23 cellular contexts compared by ENCODE assay signal in the genomic region with DNA sequence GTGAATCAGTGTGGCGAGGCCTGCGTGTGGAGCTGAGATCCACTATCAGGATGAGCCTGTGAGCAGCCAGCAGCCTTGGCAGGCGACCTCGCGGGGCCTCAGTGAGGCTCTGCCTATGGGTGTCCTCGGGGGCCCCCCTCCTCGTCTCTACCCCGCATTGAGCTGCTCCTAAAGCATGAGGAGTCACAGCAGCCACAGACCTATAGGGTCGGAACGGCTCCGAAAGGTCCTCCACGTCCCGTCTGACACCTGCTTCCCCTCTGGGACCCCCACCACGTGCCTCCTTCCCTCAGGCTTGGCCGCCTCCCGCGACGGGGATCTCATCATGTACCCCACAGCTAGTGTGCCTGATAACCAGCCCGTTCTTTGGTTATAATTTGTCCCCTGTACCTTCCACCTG. TPM values are rescaled to one million over a fixed set of nuclear protein-coding genes. Genes with fewer than 3 reads are reported as not detected.
DNase-seq lines count a peak whose midpoint lies in the region; ATAC-seq, FAIRE-seq and TF ChIP-seq lines count a peak whose summit lies in the region.
"Had no signal": no experiment of that assay in that cellular context is flagged by ENCODE, and none has a peak within 500 bp of the region (broad histone marks: within the 10 kb centered on the region; RNA-seq: fewer than 3 reads in every experiment).

No MANE protein-coding gene starts in this region.

- H3K27me3 ChIP-seq in HepG2 (ENCODE audit: control insufficient read depth in 1 of 2, insufficient read depth in 2 of 2, low read length in 2 of 2) (no peaks in the 10 kb centered on the region), right lobe of liver (no peaks in the 10 kb centered on the region), astrocyte (ENCODE audit: insufficient read depth, low read length) (no peaks in the 10 kb centered on the region), neuronal stem cell (ENCODE audit: control insufficient read depth in 3 of 3, insufficient read depth in 3 of 3, low read depth in 1 of 3, low read length in 3 of 3) (no peaks in the 10 kb centered on the region), suprapubic skin (no peaks in the 10 kb centered on the region)

- H3K23ac ChIP-seq in neuronal stem cell (ENCODE audit: low read depth, low read length, poor library complexity), result peak overlapping the region; percentile 55

- intact Hi-C loops in HepG2 (cut with micrococcal nuclease; ENCODE audit: unreplicated experiment) (no loop called here), right lobe of liver (cut with DNase I) (no loop called here)

- no peaks in the 10 kb centered on the region for H3K9me3 Mint-ChIP-seq in astrocyte (ENCODE audit: unreplicated experiment)
- H3K9me3 Mint-ChIP-seq in stimulated activated naive B cell treated with anti-CD40 and anti-IgM and Interleukin-4, amounts not matched to agents 10 μg/mL and 1 μg/mL and 100 μg/mL, for 72 hours, result no peaks in the 10 kb centered on the region
- H3K9me3 Mint-ChIP-seq in activated T-cell treated with anti-CD3 and anti-CD28 coated beads, Interleukin-2, amount 50 U/mL, for 72 hours, result no peaks in the 10 kb centered on the region
- H3K9me3 Mint-ChIP-seq: CD4-positive, alpha-beta T cell; CD8-positive, alpha-beta T cell had no signal

- H3K18ac ChIP-seq in neuronal stem cell (ENCODE audit: low read length), result no peak overlapping the region

- H2AFZ ChIP-seq in HepG2 (ENCODE audit: low read length), result no peak overlapping the region
- no peak overlapping the region for H2AFZ ChIP-seq in astrocyte (ENCODE audit: low read depth, low read length)
- no peak overlapping the region for H2AFZ ChIP-seq in neuronal stem cell (ENCODE audit: low read length)

- no peak overlapping the region for H3K27ac ChIP-seq in HepG2 (ENCODE audit: extremely low read length, insufficient read depth, low read length)
- no peak overlapping the region for H3K27ac ChIP-seq in right lobe of liver
- no peak overlapping the region for H3K27ac ChIP-seq in astrocyte (ENCODE audit: low read depth, low read length)
- H3K27ac ChIP-seq in neuronal stem cell (replicated peaks; ENCODE audit: low read length), result no peak overlapping the region
- no peak overlapping the region for H3K27ac ChIP-seq in suprapubic skin
- H3K27ac ChIP-seq: 22Rv1, A549, C4-2B had no signal

- H3K4me2 ChIP-seq in HepG2 (ENCODE audit: low read depth, low read length) (no peak overlapping the region), astrocyte (ENCODE audit: low read length) (no peak overlapping the region), neuronal stem cell (ENCODE audit: insufficient read depth, low read length, poor library complexity, severe bottlenecking) (no peak overlapping the region)
- H3K4me2 ChIP-seq: A549 had no signal

- H3K4me1 ChIP-seq in HepG2 (ENCODE audit: insufficient read depth, low read length) (peaks cover 15% of the 10 kb centered on the region), right lobe of liver (no peaks in the 10 kb centered on the region), astrocyte (ENCODE audit: insufficient read depth, low read length) (peaks cover 8% of the 10 kb centered on the region), neuronal stem cell (ENCODE audit: control insufficient read depth in 2 of 2, insufficient read depth in 1 of 2, low read depth in 1 of 2, low read length in 2 of 2) (peaks cover 7 to 11% of the 10 kb centered on the region in 2 donors), suprapubic skin (no peaks in the 10 kb centered on the region)
- H3K4me1 ChIP-seq: A549 had no signal

- no peaks in the 10 kb centered on the region for H3K9me3 ChIP-seq in HepG2 (ENCODE audit: low read length)
- H3K9me3 ChIP-seq in right lobe of liver, result no peaks in the 10 kb centered on the region
- H3K9me3 ChIP-seq in astrocyte (ENCODE audit: insufficient read depth, low read depth, low read length), result no peaks in the 10 kb centered on the region
- no peaks in the 10 kb centered on the region for H3K9me3 ChIP-seq in neuronal stem cell (replicated peaks in 1 of 2; ENCODE audit: control insufficient read depth in 2 of 2, insufficient read depth in 1 of 2, low read depth in 1 of 2, low read length in 2 of 2)
- no peaks in the 10 kb centered on the region for H3K9me3 ChIP-seq in suprapubic skin
- H3K9me3 ChIP-seq: A549, Caco-2 had no signal

- no peak overlapping the region for H3K4ac ChIP-seq in neuronal stem cell (ENCODE audit: low read length)

- no peak for TF ChIP-seq CTCF in HepG2 (CRISPR knock-in tag; IDR thresholded peaks at IDR 0.05)
- no peak for TF ChIP-seq CTCF in right lobe of liver (IDR thresholded peaks at IDR 0.05)
- no peak for TF ChIP-seq CTCF in astrocyte (IDR thresholded peaks at IDR 0.05; ENCODE audit: insufficient read depth, low read depth, low read length)
- no peak for TF ChIP-seq CTCF in suprapubic skin (IDR thresholded peaks at IDR 0.05)

- in situ Hi-C loops in HepG2 (cut with HindIII; ENCODE audit: extremely low pct_ligation_motif_present, low pct_unique_long_range_greater_than_20kb), result no loop called here

- TF ChIP-seq POLR2A in HepG2 (IDR thresholded peaks at IDR 0.05; ENCODE audit: insufficient read depth in 1 of 2, low read depth in 2 of 2, low read length in 2 of 2) (no peak), right lobe of liver (IDR thresholded peaks at IDR 0.05) (no peak), suprapubic skin (IDR thresholded peaks at IDR 0.05) (no peak)

- H3K9ac ChIP-seq in HepG2 (ENCODE audit: insufficient read depth, low read depth, low read length) (no peak overlapping the region), astrocyte (ENCODE audit: low read length) (no peak overlapping the region), neuronal stem cell (ENCODE audit: low read depth, low read length, poor library complexity) (no peak overlapping the region)

- no TSS peak for BruUV-seq in HepG2 (replicated peaks; lab: Mats Ljungman, UMichigan)

- TF ChIP-seq EP300 in HepG2 (IDR thresholded peaks at IDR 0.05; ENCODE audit: low read depth in 2 of 2, low read length in 2 of 2) (no peak), HepG2 (CRISPR knock-in tag; IDR thresholded peaks at IDR 0.05; ENCODE audit: borderline replicate concordance) (no peak), suprapubic skin (IDR thresholded peaks at IDR 0.05) (no peak)

- POLR2A ChIA-PET in HepG2 (lab: Yijun Ruan, JAX), result no interaction called here

- WGBS in HepG2 (ENCODE audit: low lambda C conversion rate), result 94% methylated on average over 19 of the region's 19 CpGs
- 85% methylated on average over 4 of the region's 19 CpGs for WGBS in right lobe of liver (ENCODE audit: insufficient coverage, low coverage, low lambda C conversion rate, missing lambda C conversion rate)
- no CpG with 5 or more reads among the region's 19 CpGs for WGBS in neuronal stem cell (ENCODE audit: extremely low coverage in 2 of 2, insufficient read length in 2 of 2, insufficient replicate concordance in 1 of 2), 2 donors
- WGBS in suprapubic skin, result 86% methylated on average over 18 of the region's 19 CpGs

- no peak overlapping the region for H3K14ac ChIP-seq in neuronal stem cell (ENCODE audit: low read length)

- peak overlapping the region; percentile 45 for H3K4me3 Mint-ChIP-seq in astrocyte (ENCODE audit: unreplicated experiment)
- no peak overlapping the region for H3K4me3 Mint-ChIP-seq in stimulated activated naive B cell treated with anti-CD40 and anti-IgM and Interleukin-4, amounts not matched to agents 10 μg/mL and 1 μg/mL and 100 μg/mL, for 72 hours
- H3K4me3 Mint-ChIP-seq in activated T-cell treated with anti-CD3 and anti-CD28 coated beads, Interleukin-2, amount 50 U/mL, for 72 hours, result no peak overlapping the region
- H3K4me3 Mint-ChIP-seq: B cell; CD4-positive, alpha-beta T cell; CD8-positive, alpha-beta T cell had no signal

- CTCF ChIA-PET in HepG2 (lab: Yijun Ruan, JAX; ENCODE audit: low intra/inter-chr PET ratio, low total read pairs), result no interaction called here

- peak overlapping the region; percentile 53 for H2BK5ac ChIP-seq in neuronal stem cell (ENCODE audit: low read length)

- H2BK120ac ChIP-seq in neuronal stem cell (ENCODE audit: low read depth, low read length), result no peak overlapping the region

- peaks cover 16% of the 10 kb centered on the region for H3K4me1 Mint-ChIP-seq in astrocyte (ENCODE audit: low read depth, unreplicated experiment)
- peaks cover 25 to 26% of the 10 kb centered on the region in 2 donors for H3K4me1 Mint-ChIP-seq in stimulated activated naive B cell treated with anti-CD40 and anti-IgM and Interleukin-4, amounts not matched to agents 10 μg/mL and 1 μg/mL and 100 μg/mL, for 72 hours
- H3K4me1 Mint-ChIP-seq in activated T-cell treated with anti-CD3 and anti-CD28 coated beads, Interleukin-2, amount 50 U/mL, for 72 hours (ENCODE audit: low read depth), result no peaks in the 10 kb centered on the region

- H3K79me1 ChIP-seq in neuronal stem cell (ENCODE audit: low read depth, low read length), result peaks cover 3% of the 10 kb centered on the region

- H4K91ac ChIP-seq in neuronal stem cell (ENCODE audit: low read depth, low read length, poor library complexity), result no peak overlapping the region

- H2BK15ac ChIP-seq in neuronal stem cell (ENCODE audit: low read length), result no peak overlapping the region

- TF ChIP-seq RAD21 in HepG2 (CRISPR knock-in tag; IDR thresholded peaks at IDR 0.05), result no peak

- no peak for ATAC-seq in HepG2
- no peak for ATAC-seq in right lobe of liver
- ATAC-seq in stimulated activated naive B cell treated with anti-CD40 and anti-IgM and Interleukin-4, amounts not matched to agents 10 μg/mL and 1 μg/mL and 100 μg/mL, for 72 hours (replicated peaks), result no peak
- no peak for ATAC-seq in activated T-cell treated with anti-CD3 and anti-CD28 coated beads, Interleukin-2, amount 50 U/mL, for 72 hours (replicated peaks in 1 of 2)
- ATAC-seq: A549; CD8-positive, alpha-beta T cell had no signal

- no peak overlapping the region for H2BK12ac ChIP-seq in neuronal stem cell (ENCODE audit: low read length)

- H4K20me1 ChIP-seq in HepG2 (ENCODE audit: insufficient read depth, low read length) (no peaks in the 10 kb centered on the region), astrocyte (ENCODE audit: insufficient read depth, low read length) (peaks cover 28% of the 10 kb centered on the region)

- no peak overlapping the region for H2AK5ac ChIP-seq in neuronal stem cell (ENCODE audit: low read depth, low read length)

- H3K27ac Mint-ChIP-seq in astrocyte (ENCODE audit: unreplicated experiment), result no peak overlapping the region
- H3K27ac Mint-ChIP-seq in stimulated activated naive B cell treated with anti-CD40 and anti-IgM and Interleukin-4, amounts not matched to agents 10 μg/mL and 1 μg/mL and 100 μg/mL, for 72 hours, result peak overlapping the region; percentile 39
- H3K27ac Mint-ChIP-seq in activated T-cell treated with anti-CD3 and anti-CD28 coated beads, Interleukin-2, amount 50 U/mL, for 72 hours, result no peak overlapping the region
- H3K27ac Mint-ChIP-seq: B cell; CD4-positive, alpha-beta T cell; CD8-positive, alpha-beta T cell had no signal

- no peaks in the 10 kb centered on the region for H3K79me2 ChIP-seq in HepG2 (ENCODE audit: insufficient read depth, low read length)
- no peaks in the 10 kb centered on the region for H3K79me2 ChIP-seq in astrocyte (ENCODE audit: insufficient read depth, low read length)

- no peak for FAIRE-seq in HepG2 (lab: Jason Lieb, UNC)
- FAIRE-seq in astrocyte (lab: Jason Lieb, UNC), result no peak
- FAIRE-seq: A549, D721Med, G401.6, GM12891, GM19239 had no signal

- H3K4me3 ChIP-seq in HepG2 (replicated peaks in 1 of 3; ENCODE audit: insufficient read depth in 1 of 3, low read depth in 2 of 3, low read length in 3 of 3) (no peak overlapping the region), right lobe of liver (no peak overlapping the region), astrocyte (ENCODE audit: insufficient read depth, low read depth, low read length) (no peak overlapping the region), neuronal stem cell (ENCODE audit: low read length in 2 of 2) (no peak overlapping the region), suprapubic skin (no peak overlapping the region)
- H3K4me3 ChIP-seq: A549 had no signal

- H3K36me3 ChIP-seq in HepG2 (replicated peaks in 1 of 2; ENCODE audit: control insufficient read depth in 1 of 2, insufficient read depth in 2 of 2, low read length in 2 of 2) (peaks cover 0 to 2% of the 10 kb centered on the region in 2 experiments; a peak in 1 of 5 replicates), right lobe of liver (no peaks in the 10 kb centered on the region), astrocyte (ENCODE audit: insufficient read depth, low read length) (no peaks in the 10 kb centered on the region), neuronal stem cell (replicated peaks in 1 of 2; ENCODE audit: control insufficient read depth in 2 of 2, insufficient read depth in 2 of 2, low read length in 2 of 2) (peaks cover under 1 to 7% of the 10 kb centered on the region in 2 donors), suprapubic skin (peaks cover 5% of the 10 kb centered on the region)

- no peak for DNase-seq in HepG2 (ENCODE audit: low spot score)
- no peak for DNase-seq in right lobe of liver
- DNase-seq in astrocyte (ENCODE audit: low read depth), result no peak
- DNase-seq in neuronal stem cell (ENCODE audit: low spot score), result no peak
- no peak for DNase-seq in stimulated activated naive B cell treated with anti-CD40 and anti-IgM and Interleukin-4, amounts not matched to agents 10 μg/mL and 1 μg/mL and 100 μg/mL, for 72 hours
- no peak for DNase-seq in activated T-cell treated with anti-CD3 and anti-CD28 coated beads, Interleukin-2, amount 50 U/mL, for 72 hours
- no peak for DNase-seq in suprapubic skin (ENCODE audit: low spot score in 2 of 2)
- DNase-seq in SHP77 (lab: John Stamatoyannopoulos, UW), result no peak
- DNase-seq: AML-193; Caco-2; Calu3; CD4-positive, alpha-beta T cell; CD8-positive, alpha-beta T cell; DMS79 treated with DMSO at 0.1 percent for 48 hours; GF-D8 had no signal

- peaks cover 8% of the 10 kb centered on the region for H3K36me3 Mint-ChIP-seq in astrocyte (ENCODE audit: low read depth, unreplicated experiment)
- peaks cover 25 to 41% of the 10 kb centered on the region in 2 donors for H3K36me3 Mint-ChIP-seq in stimulated activated naive B cell treated with anti-CD40 and anti-IgM and Interleukin-4, amounts not matched to agents 10 μg/mL and 1 μg/mL and 100 μg/mL, for 72 hours
- H3K36me3 Mint-ChIP-seq in activated T-cell treated with anti-CD3 and anti-CD28 coated beads, Interleukin-2, amount 50 U/mL, for 72 hours (ENCODE audit: insufficient read depth in 2 of 2), result no peaks in the 10 kb centered on the region

- H4K8ac ChIP-seq in neuronal stem cell (ENCODE audit: low read depth, low read length), result no peak overlapping the region

- H3K27me3 Mint-ChIP-seq in astrocyte (ENCODE audit: low read depth, unreplicated experiment), result no peaks in the 10 kb centered on the region
- no peaks in the 10 kb centered on the region for H3K27me3 Mint-ChIP-seq in stimulated activated naive B cell treated with anti-CD40 and anti-IgM and Interleukin-4, amounts not matched to agents 10 μg/mL and 1 μg/mL and 100 μg/mL, for 72 hours
- H3K27me3 Mint-ChIP-seq in activated T-cell treated with anti-CD3 and anti-CD28 coated beads, Interleukin-2, amount 50 U/mL, for 72 hours (ENCODE audit: low read depth), result no peaks in the 10 kb centered on the region
- H3K27me3 Mint-ChIP-seq: B cell; CD4-positive, alpha-beta T cell had no signal

RNA-seq across cellular contexts. Expression of a gene that starts 28.8 kb away (rescaled TPM):
- total RNA-seq in HepG2 (2016; rRNA removed; fragmentation: Illumina TruSeq; extraction: Trizol) (0.11 TPM in 1 of 2 replicates, not detected in the other), right lobe of liver (under 1 TPM in 2 of 6 experiments, not detected in 4; 0.10 to 0.13 TPM), astrocyte (0.50 and 1.0 TPM in 2 replicates), suprapubic skin (under 1 TPM in 1 of 4 donors, not detected in 3; 0.13 TPM)
- not detected in 2 replicates for total RNA-seq in HepG2 (2016; cell fraction: cytosol; rRNA removed; fragmentation: Illumina TruSeq; extraction: Trizol; ENCODE audit: low read depth)
- 0.15 TPM in 1 of 2 replicates, not detected in the other for total RNA-seq in HepG2 (2016; cell fraction: insoluble cytoplasmic fraction; rRNA removed; fragmentation: Illumina TruSeq; extraction: Trizol)
- total RNA-seq in HepG2 (2016; cell fraction: membrane; rRNA removed; fragmentation: Illumina TruSeq; extraction: Trizol), result not detected in 2 replicates
- 0.28 and 0.44 TPM in 2 replicates for total RNA-seq in HepG2 (2016; cell fraction: nucleus; rRNA removed; fragmentation: Illumina TruSeq; extraction: Trizol)
- polyA plus RNA-seq in HepG2 (2011; rRNA removed), result 0.03 and 0.07 TPM in 2 replicates
- polyA plus RNA-seq in HepG2 (2011; cell fraction: cytosol; rRNA removed), result 0.01 TPM in 2 replicates
- polyA plus RNA-seq in HepG2 (2011; cell fraction: nucleus; rRNA removed), result 0.17 and 0.29 TPM in 2 replicates
- polyA plus RNA-seq in HepG2 (2012), result 0.03 and 0.08 TPM in 2 replicates
- polyA plus RNA-seq in HepG2 (2016; cell fraction: cytosol; fragmentation: Illumina TruSeq; extraction: Trizol; ENCODE audit: low read depth), result not detected in 2 replicates
- polyA plus RNA-seq in HepG2 (2016; cell fraction: insoluble cytoplasmic fraction; fragmentation: Illumina TruSeq; extraction: Trizol; ENCODE audit: low read depth), result not detected in 2 replicates
- not detected in 2 replicates for polyA plus RNA-seq in HepG2 (2016; cell fraction: membrane; fragmentation: Illumina TruSeq; extraction: Trizol; ENCODE audit: low read depth)
- 0.15 and 0.44 TPM in 2 replicates for polyA plus RNA-seq in HepG2 (2016; cell fraction: nucleus; fragmentation: Illumina TruSeq; extraction: Trizol; ENCODE audit: insufficient read depth, low read depth)
- 0.14 TPM in 1 of 2 replicates, not detected in the other for polyA minus RNA-seq in HepG2 (2011; rRNA and poly(A)+ RNA removed; ENCODE audit: low replicate concordance)
- polyA minus RNA-seq in HepG2 (2011; cell fraction: cytosol; rRNA and poly(A)+ RNA removed), result not detected in 2 replicates
- polyA minus RNA-seq in HepG2 (2011; cell fraction: nucleus; rRNA and poly(A)+ RNA removed), result 0.52 TPM in 1 of 2 replicates, not detected in the other
- 0.03 TPM for polyA plus RNA-seq in neuronal stem cell (2013, experiment 1 of 2)
- 0.03 TPM for polyA plus RNA-seq in neuronal stem cell (2013, experiment 2 of 2)
- under 1 TPM; 0.14 to 0.37 TPM for total RNA-seq in activated T-cell treated with anti-CD3 and anti-CD28 coated beads, Interleukin-2, amount 50 U/mL, for 72 hours
- total RNA-seq: B cell; Calu3; CD4-positive, alpha-beta T cell; CD8-positive, alpha-beta T cell had no signal

RNA-seq across cellular contexts. Expression of a gene that starts 41.9 kb away (rescaled TPM):
- total RNA-seq in HepG2 (2016; rRNA removed; fragmentation: Illumina TruSeq; extraction: Trizol), result 99.0 and 116 TPM in 2 replicates
- 17.2 and 18.6 TPM in 2 replicates for total RNA-seq in HepG2 (2016; cell fraction: cytosol; rRNA removed; fragmentation: Illumina TruSeq; extraction: Trizol; ENCODE audit: low read depth)
- 96.0 and 122 TPM in 2 replicates for total RNA-seq in HepG2 (2016; cell fraction: insoluble cytoplasmic fraction; rRNA removed; fragmentation: Illumina TruSeq; extraction: Trizol)
- total RNA-seq in HepG2 (2016; cell fraction: membrane; rRNA removed; fragmentation: Illumina TruSeq; extraction: Trizol), result 33.1 and 34.8 TPM in 2 replicates
- 59.6 and 66.9 TPM in 2 replicates for total RNA-seq in HepG2 (2016; cell fraction: nucleus; rRNA removed; fragmentation: Illumina TruSeq; extraction: Trizol)
- polyA plus RNA-seq in HepG2 (2011; rRNA removed), result 23.4 and 27.7 TPM in 2 replicates
- polyA plus RNA-seq in HepG2 (2011; cell fraction: cytosol; rRNA removed), result 25.9 and 36.5 TPM in 2 replicates
- 50.2 and 50.3 TPM in 2 replicates for polyA plus RNA-seq in HepG2 (2011; cell fraction: nucleus; rRNA removed)
- 12.3 and 15.3 TPM in 2 replicates for polyA plus RNA-seq in HepG2 (2012)
- polyA plus RNA-seq in HepG2 (2016; cell fraction: cytosol; fragmentation: Illumina TruSeq; extraction: Trizol; ENCODE audit: low read depth), result 13.6 and 16.1 TPM in 2 replicates
- polyA plus RNA-seq in HepG2 (2016; cell fraction: insoluble cytoplasmic fraction; fragmentation: Illumina TruSeq; extraction: Trizol; ENCODE audit: low read depth), result 83.4 and 93.7 TPM in 2 replicates
- polyA plus RNA-seq in HepG2 (2016; cell fraction: membrane; fragmentation: Illumina TruSeq; extraction: Trizol; ENCODE audit: low read depth), result 21.8 and 25.0 TPM in 2 replicates
- 111 and 113 TPM in 2 replicates for polyA plus RNA-seq in HepG2 (2016; cell fraction: nucleus; fragmentation: Illumina TruSeq; extraction: Trizol; ENCODE audit: insufficient read depth, low read depth)
- polyA minus RNA-seq in HepG2 (2011; rRNA and poly(A)+ RNA removed; ENCODE audit: low replicate concordance), result 11.0 and 40.8 TPM in 2 replicates
- polyA minus RNA-seq in HepG2 (2011; cell fraction: cytosol; rRNA and poly(A)+ RNA removed), result 14.0 and 15.4 TPM in 2 replicates
- polyA minus RNA-seq in HepG2 (2011; cell fraction: nucleus; rRNA and poly(A)+ RNA removed), result 10.0 and 10.6 TPM in 2 replicates
- total RNA-seq in right lobe of liver, result 10 to 100 TPM in 2 of 6 experiments, 1 to 10 TPM in 4; 7.7 to 18.7 (median 8.6) TPM
- total RNA-seq in astrocyte, result 30.8 and 34.2 TPM in 2 replicates
- polyA plus RNA-seq in neuronal stem cell (2013, experiment 1 of 2), result 13.2 TPM
- 12.0 TPM for polyA plus RNA-seq in neuronal stem cell (2013, experiment 2 of 2)
- total RNA-seq in activated T-cell treated with anti-CD3 and anti-CD28 coated beads, Interleukin-2, amount 50 U/mL, for 72 hours, result 10 to 100 TPM; 44.3 to 79.7 TPM
- 10 to 100 TPM; 19.1 to 34.1 (median 24.7) TPM for total RNA-seq in suprapubic skin

RNA-seq across cellular contexts. Expression of a gene that starts 54.7 kb away (rescaled TPM):
- total RNA-seq in HepG2 (2016; rRNA removed; fragmentation: Illumina TruSeq; extraction: Trizol), result 37.6 and 44.2 TPM in 2 replicates
- total RNA-seq in HepG2 (2016; cell fraction: cytosol; rRNA removed; fragmentation: Illumina TruSeq; extraction: Trizol; ENCODE audit: low read depth), result 16.5 and 18.6 TPM in 2 replicates
- total RNA-seq in HepG2 (2016; cell fraction: insoluble cytoplasmic fraction; rRNA removed; fragmentation: Illumina TruSeq; extraction: Trizol), result 38.7 and 44.6 TPM in 2 replicates
- total RNA-seq in HepG2 (2016; cell fraction: membrane; rRNA removed; fragmentation: Illumina TruSeq; extraction: Trizol), result 25.6 and 29.9 TPM in 2 replicates
- total RNA-seq in HepG2 (2016; cell fraction: nucleus; rRNA removed; fragmentation: Illumina TruSeq; extraction: Trizol), result 44.5 and 46.0 TPM in 2 replicates
- 39.7 and 49.8 TPM in 2 replicates for polyA plus RNA-seq in HepG2 (2011; rRNA removed)
- 37.1 and 45.5 TPM in 2 replicates for polyA plus RNA-seq in HepG2 (2011; cell fraction: cytosol; rRNA removed)
- 152 and 183 TPM in 2 replicates for polyA plus RNA-seq in HepG2 (2011; cell fraction: nucleus; rRNA removed)
- 37.3 and 50.6 TPM in 2 replicates for polyA plus RNA-seq in HepG2 (2012)
- 8.7 and 8.9 TPM in 2 replicates for polyA plus RNA-seq in HepG2 (2016; cell fraction: cytosol; fragmentation: Illumina TruSeq; extraction: Trizol; ENCODE audit: low read depth)
- 35.3 and 35.8 TPM in 2 replicates for polyA plus RNA-seq in HepG2 (2016; cell fraction: insoluble cytoplasmic fraction; fragmentation: Illumina TruSeq; extraction: Trizol; ENCODE audit: low read depth)
- polyA plus RNA-seq in HepG2 (2016; cell fraction: membrane; fragmentation: Illumina TruSeq; extraction: Trizol; ENCODE audit: low read depth), result 17.6 and 19.9 TPM in 2 replicates
- 74.0 and 80.9 TPM in 2 replicates for polyA plus RNA-seq in HepG2 (2016; cell fraction: nucleus; fragmentation: Illumina TruSeq; extraction: Trizol; ENCODE audit: insufficient read depth, low read depth)
- 32.3 and 53.7 TPM in 2 replicates for polyA minus RNA-seq in HepG2 (2011; rRNA and poly(A)+ RNA removed; ENCODE audit: low replicate concordance)
- 12.7 and 14.7 TPM in 2 replicates for polyA minus RNA-seq in HepG2 (2011; cell fraction: cytosol; rRNA and poly(A)+ RNA removed)
- 56.3 and 64.3 TPM in 2 replicates for polyA minus RNA-seq in HepG2 (2011; cell fraction: nucleus; rRNA and poly(A)+ RNA removed)
- 10 to 100 TPM in 5 of 6 experiments, 1 to 10 TPM in 1; 10.0 to 23.0 (median 16.3) TPM for total RNA-seq in right lobe of liver
- 58.4 and 61.8 TPM in 2 replicates for total RNA-seq in astrocyte
- polyA plus RNA-seq in neuronal stem cell (2013, experiment 1 of 2), result 38.7 TPM
- polyA plus RNA-seq in neuronal stem cell (2013, experiment 2 of 2), result 39.5 TPM
- total RNA-seq in activated T-cell treated with anti-CD3 and anti-CD28 coated beads, Interleukin-2, amount 50 U/mL, for 72 hours, result 10 to 100 TPM; 49.7 to 58.4 TPM
- total RNA-seq in suprapubic skin, result 10 to 100 TPM; 21.0 to 32.7 (median 24.4) TPM
